9 cellular contexts compared by ENCODE assay signal in the genomic region with DNA sequence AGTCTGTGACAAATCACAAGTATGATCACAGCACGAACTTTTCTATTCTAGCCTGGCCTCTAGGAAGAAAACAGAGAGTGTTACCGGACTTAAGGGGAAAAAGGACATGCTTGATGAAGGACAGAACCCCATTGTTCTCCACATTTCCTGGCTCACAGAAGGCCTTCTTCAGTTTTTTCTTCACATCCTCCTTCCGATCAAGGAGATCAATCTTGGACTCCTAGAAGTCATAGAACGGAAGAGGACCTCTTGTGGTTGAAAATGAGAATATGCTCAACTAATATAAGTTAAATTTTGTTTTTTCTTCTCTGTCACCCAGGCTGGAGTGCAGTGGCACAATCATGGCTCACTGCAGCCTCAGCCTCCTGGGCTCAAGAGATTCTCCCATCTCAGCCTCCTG. TPM values are rescaled to one million over a fixed set of nuclear protein-coding genes. Genes with fewer than 3 reads are reported as not detected.
DNase-seq lines count a peak whose midpoint lies in the region; ATAC-seq, FAIRE-seq and TF ChIP-seq lines count a peak whose summit lies in the region.
"Had no signal": no experiment of that assay in that cellular context is flagged by ENCODE, and none has a peak within 500 bp of the region (broad histone marks: within the 10 kb centered on the region; RNA-seq: fewer than 3 reads in every experiment).

No MANE protein-coding gene starts in this region.

- no peaks in the 10 kb centered on the region for H4K20me1 ChIP-seq in endothelial cell of umbilical vein (replicated peaks; ENCODE audit: control insufficient read depth, extremely low read depth, insufficient read depth, low read length)

- peak; percentile 25 for DNase-seq in GM12864 (ENCODE audit: low read depth)
- DNase-seq in NB4 (ENCODE audit: low read depth) = peak; percentile 26
- peak; percentile 65 for DNase-seq in endothelial cell of umbilical vein (ENCODE audit: low read depth, low spot score)
- peak; percentile 18 for DNase-seq in pons (ENCODE audit: low spot score)
- no peak for DNase-seq in T-helper 9 cell
- no peak for DNase-seq in tibial artery
- DNase-seq: activated CD4-positive, CD25-positive, alpha-beta regulatory T cell treated with anti-CD3 and anti-CD28 coated beads, Interleukin-2, amount 50 U/mL, for 72 hours; NCI-H2107 had no signal

- peak; percentile 87 for FAIRE-seq in endothelial cell of umbilical vein (lab: Jason Lieb, UNC)

- CTCF ChIA-PET in endothelial cell of umbilical vein (lab: Charles Lee) = interaction anchor here (0.7 to 3.1 kb wide), 6 partner anchors 9 to 75 kb away, joined by 3 to 16 read pairs (median 4); no protein-coding TSS in a partner anchor

- POLR2A ChIA-PET in endothelial cell of umbilical vein (lab: Charles Lee) = no interaction called here

- TF ChIP-seq CTCF in GM12864 (IDR thresholded peaks at IDR 0.05; ENCODE audit: low read depth, low read length, missing control alignments) (peak; percentile 34), NB4 (IDR thresholded peaks at IDR 0.05; ENCODE audit: low read depth, low read length) (no peak), endothelial cell of umbilical vein (IDR thresholded peaks at IDR 0.05; ENCODE audit: extremely low read depth in 1 of 2, insufficient read depth in 1 of 2, low read depth in 1 of 2, low read length in 2 of 2) (peak; percentile 24 to 40), tibial artery (IDR thresholded peaks at IDR 0.05) (peak in 1 of 2 experiments; percentile 23)

- peaks cover 4 to 10% of the 10 kb centered on the region in 2 experiments for H3K36me3 ChIP-seq in endothelial cell of umbilical vein (ENCODE audit: control insufficient read depth in 2 of 2, extremely low read depth in 1 of 2, insufficient read depth in 2 of 2, low read length in 2 of 2)
- H3K36me3 ChIP-seq in tibial artery = peaks cover 29 to 86% (median 79%) of the 10 kb centered on the region in 3 donors

- BruUV-seq in endothelial cell of umbilical vein (replicated peaks; lab: Mats Ljungman, UMichigan) = no TSS peak

- H2AFZ ChIP-seq in endothelial cell of umbilical vein (ENCODE audit: low read depth, low read length) = no peak overlapping the region

- H3K4me1 ChIP-seq in endothelial cell of umbilical vein (ENCODE audit: control insufficient read depth, extremely low read depth, insufficient read depth, low read length) = peaks cover 18% of the 10 kb centered on the region
- peaks cover 0 to 11% (median 0%) of the 10 kb centered on the region in 4 donors for H3K4me1 ChIP-seq in tibial artery

- H3K27me3 ChIP-seq in endothelial cell of umbilical vein (ENCODE audit: control insufficient read depth in 2 of 2, insufficient read depth in 2 of 2, low read length in 2 of 2) (no peaks in the 10 kb centered on the region), tibial artery (no peaks in the 10 kb centered on the region)

- no peaks in the 10 kb centered on the region for H3K9me3 ChIP-seq in endothelial cell of umbilical vein (replicated peaks; ENCODE audit: control insufficient read depth, insufficient read depth, low read length)
- no peaks in the 10 kb centered on the region for H3K9me3 ChIP-seq in tibial artery

- H3K4me3 ChIP-seq in GM12864 (ENCODE audit: low read depth, low read length) (no peak overlapping the region), NB4 (ENCODE audit: low read depth, low read length) (no peak overlapping the region), endothelial cell of umbilical vein (replicated peaks in 1 of 3; ENCODE audit: insufficient read depth in 1 of 3, low read depth in 1 of 3, low read length in 3 of 3) (no peak overlapping the region), tibial artery (no peak overlapping the region)

- H3K4me2 ChIP-seq in endothelial cell of umbilical vein (ENCODE audit: insufficient read depth, low read length) = peak overlapping the region; percentile 14

- intact Hi-C loops in endothelial cell of umbilical vein (cut with micrococcal nuclease) (loop anchor here (1.0 kb wide), 2 partner anchors 75 to 386 kb away; no protein-coding TSS in a partner anchor), tibial artery (cut with DNase I; ENCODE audit: low total_unique reads) (no loop called here)

- ATAC-seq in HG03196 (IDR thresholded peaks at IDR 0.05; ENCODE audit: unreplicated experiment) = no peak

- H3K27ac ChIP-seq in endothelial cell of umbilical vein (ENCODE audit: insufficient read depth, low read depth, low read length) (no peak overlapping the region), tibial artery (no peak overlapping the region)

- TF ChIP-seq POLR2A in NB4 (IDR thresholded peaks at IDR 0.05; ENCODE audit: extremely low read depth, insufficient read length) (no peak), endothelial cell of umbilical vein (IDR thresholded peaks at IDR 0.05; ENCODE audit: low read depth, low read length) (no peak)

- H3K9ac ChIP-seq in endothelial cell of umbilical vein (replicated peaks; ENCODE audit: extremely low read depth, insufficient read depth, low read length) = peak overlapping the region; percentile 25

- H3K9me1 ChIP-seq in endothelial cell of umbilical vein (replicated peaks; ENCODE audit: control insufficient read depth, extremely low read depth, insufficient read depth, low read length) = no peaks in the 10 kb centered on the region

- no peaks in the 10 kb centered on the region for H3K79me2 ChIP-seq in endothelial cell of umbilical vein (ENCODE audit: control insufficient read depth, insufficient read depth, low read length)

- dilution Hi-C loops in endothelial cell of umbilical vein (cut with MboI; ENCODE audit: extremely low pct_ligation_motif_present, low sequenced_read_pairs) = no loop called here

TF ChIP-seq in endothelial cell of umbilical vein, 7 proteins besides CTCF, POLR2A, EP300 and RAD21:
- no peak for TF ChIP-seq POLR2AphosphoS5 (IDR thresholded peaks at IDR 0.05; ENCODE audit: insufficient read depth, low read depth, low read length)
- no peak for TF ChIP-seq EZH2 (IDR thresholded peaks at IDR 0.05; ENCODE audit: borderline replicate concordance, low read depth, low read length, severe bottlenecking)
- TF ChIP-seq GATA2 (IDR thresholded peaks at IDR 0.05; ENCODE audit: insufficient read depth, insufficient read length, low read depth, low read length) = no peak
- TF ChIP-seq JUN (IDR thresholded peaks at IDR 0.05; ENCODE audit: borderline replicate concordance, insufficient read depth, insufficient read length, low read depth) = no peak
- TF ChIP-seq, protein P1, sequence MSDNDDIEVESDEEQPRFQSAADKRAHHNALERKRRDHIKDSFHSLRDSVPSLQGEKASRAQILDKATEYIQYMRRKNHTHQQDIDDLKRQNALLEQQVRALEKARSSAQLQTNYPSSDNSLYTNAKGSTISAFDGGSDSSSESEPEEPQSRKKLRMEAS (IDR thresholded peaks at IDR 0.05; ENCODE audit: insufficient read depth, insufficient read length) = no peak
- no peak for TF ChIP-seq FOS (IDR thresholded peaks at IDR 0.05; ENCODE audit: borderline replicate concordance, insufficient read depth, low read length)
- TF ChIP-seq MYC (IDR thresholded peaks at IDR 0.05; ENCODE audit: low read depth, low read length) = no peak

RNA-seq across cellular contexts. Expression of a gene that starts 30.3 kb away (rescaled TPM):
- 130 and 144 TPM in 2 replicates for total RNA-seq in endothelial cell of umbilical vein
- 31.5 and 38.2 TPM in 2 replicates for polyA plus RNA-seq in endothelial cell of umbilical vein
- 49.4 and 50.9 TPM in 2 replicates for polyA plus RNA-seq in endothelial cell of umbilical vein (2011; cell fraction: cytosol; rRNA removed)
- polyA plus RNA-seq in endothelial cell of umbilical vein (2011; cell fraction: nucleus; rRNA removed) = 102 and 121 TPM in 2 replicates
- 77.2 and 108 TPM in 2 replicates for polyA plus RNA-seq in endothelial cell of umbilical vein (2012)
- 72.1 and 73.4 TPM in 2 replicates for polyA minus RNA-seq in endothelial cell of umbilical vein
- 79.1 TPM for polyA minus RNA-seq in endothelial cell of umbilical vein (2011; cell fraction: cytosol; rRNA and poly(A)+ RNA removed)
- 41.4 and 54.8 TPM in 2 replicates for polyA minus RNA-seq in endothelial cell of umbilical vein (2011; cell fraction: nucleus; rRNA and poly(A)+ RNA removed)

RNA-seq across cellular contexts. Expression of a gene that starts 30.6 kb away (rescaled TPM):
- 36.9 and 38.6 TPM in 2 replicates for total RNA-seq in endothelial cell of umbilical vein
- polyA plus RNA-seq in endothelial cell of umbilical vein = 15.4 and 16.4 TPM in 2 replicates
- 12.7 and 13.9 TPM in 2 replicates for polyA plus RNA-seq in endothelial cell of umbilical vein (2011; cell fraction: cytosol; rRNA removed)
- 49.7 and 54.6 TPM in 2 replicates for polyA plus RNA-seq in endothelial cell of umbilical vein (2011; cell fraction: nucleus; rRNA removed)
- polyA plus RNA-seq in endothelial cell of umbilical vein (2012) = 16.8 and 17.3 TPM in 2 replicates
- polyA minus RNA-seq in endothelial cell of umbilical vein = 26.2 and 34.7 TPM in 2 replicates
- polyA minus RNA-seq in endothelial cell of umbilical vein (2011; cell fraction: cytosol; rRNA and poly(A)+ RNA removed) = 12.7 TPM
- 27.5 and 47.7 TPM in 2 replicates for polyA minus RNA-seq in endothelial cell of umbilical vein (2011; cell fraction: nucleus; rRNA and poly(A)+ RNA removed)

Comparison
In these comparisons a context has a peak if more than half of its experiments do, and no peak if none do; other contexts are left out.
1. DNase-seq: peak in GM12864 (single experiment), NB4 (single experiment), endothelial cell of umbilical vein (single experiment) and pons (single experiment); none in T-helper 9 cell (single experiment) and tibial artery (0 of 2).